In genomic region chrX:105850100-105850499, GRCh38 we compare ENCODE assay signal across 4 cellular contexts. TPM values are rescaled to one million over a fixed set of nuclear protein-coding genes. Genes with fewer than 3 reads are reported as not detected.
"Had no signal": no experiment of that assay in that cellular context is flagged by ENCODE, and none has a peak within 500 bp of the region (broad histone marks: within the 10 kb centered on the region; RNA-seq: fewer than 3 reads in every experiment).

No MANE protein-coding gene starts in this region.

RNA-seq across cellular contexts. Expression of gene NRK, which starts 27.8 kb away (rescaled TPM):
- total RNA-seq: OCI-LY7, RPMI7951, SJSA1 had no signal
- polyA plus RNA-seq: SK-N-SH had no signal
